ENCODE assay signal across 9 cellular contexts in the genomic region with DNA sequence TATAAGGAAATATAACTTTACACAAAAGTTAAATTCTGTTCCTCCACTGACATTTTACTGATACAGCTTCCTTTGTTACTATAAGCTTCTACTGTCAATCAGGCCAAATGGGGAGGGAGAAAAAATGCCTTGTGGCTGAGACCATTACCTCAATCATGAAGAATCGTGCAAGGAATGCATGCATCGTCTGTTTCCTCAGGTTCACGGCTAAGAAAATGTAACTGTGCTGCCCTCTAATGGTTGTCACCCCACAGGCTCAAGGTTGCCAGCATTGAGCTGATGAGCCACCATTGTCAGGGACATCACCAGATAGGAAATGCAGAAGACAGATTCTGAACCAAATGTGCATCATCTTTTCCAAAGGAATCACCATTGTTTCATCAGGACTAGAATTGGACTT.
DNase-seq lines count a peak whose midpoint lies in the region; ATAC-seq and TF ChIP-seq lines count a peak whose summit lies in the region.
"Had no signal": no experiment of that assay in that cellular context is flagged by ENCODE, and none has a peak within 500 bp of the region (broad histone marks: within the 10 kb centered on the region; RNA-seq: fewer than 3 reads in every experiment).

No MANE protein-coding gene starts in this region.

- POLR2A ChIA-PET in RWPE1 (lab: Yijun Ruan, JAX; ENCODE audit: low non-redundant PET), result no interaction called here
- POLR2A ChIA-PET in naive thymus-derived CD8-positive, alpha-beta T cell (lab: Charles Lee), result no interaction called here

- H3K27ac Mint-ChIP-seq in naive thymus-derived CD8-positive, alpha-beta T cell, result peak overlapping the region in 1 of 10 donors; percentile 24

- no peaks in the 10 kb centered on the region for H3K36me3 Mint-ChIP-seq in naive thymus-derived CD8-positive, alpha-beta T cell

- CTCF ChIA-PET in RWPE1 (lab: Yijun Ruan, JAX), result interaction anchor here (0.6 to 2.0 kb wide), 2 partner anchors 145 to 712 kb away, joined by 3 to 6 read pairs; no protein-coding TSS in a partner anchor

- H3K27me3 Mint-ChIP-seq in naive thymus-derived CD8-positive, alpha-beta T cell, result peaks cover 0 to 3% (median 0%) of the 10 kb centered on the region in 5 donors

- in situ Hi-C loops in Caki2 (cut with HindIII; ENCODE audit: low pct_unique_long_range_greater_than_20kb, low sequenced_read_pairs), result no loop called here

- H3K4me3 Mint-ChIP-seq in naive thymus-derived CD8-positive, alpha-beta T cell, result no peak overlapping the region

- H3K27ac ChIP-seq in RWPE1, result no peak overlapping the region
- H3K27ac ChIP-seq: thoracic aorta had no signal

- no peak for ATAC-seq in activated CD4-positive, CD25-positive, alpha-beta regulatory T cell treated with anti-CD3 and anti-CD28 coated beads, Interleukin-2, amount 50 U/mL, for 24 hours
- no peak for ATAC-seq in naive thymus-derived CD8-positive, alpha-beta T cell
- no peak for ATAC-seq in GM21529 (IDR thresholded peaks at IDR 0.05; ENCODE audit: unreplicated experiment)

- H3K4me3 ChIP-seq in skeletal muscle cell (ENCODE audit: low read depth, low read length), result no peak overlapping the region
- H3K4me3 ChIP-seq: thoracic aorta had no signal

- H3K4me1 Mint-ChIP-seq in naive thymus-derived CD8-positive, alpha-beta T cell, result no peaks in the 10 kb centered on the region

- no peak; the same call in 1 of the 2 replicates for TF ChIP-seq CTCF in RWPE1 (conservative IDR thresholded peaks at IDR 0.05; ENCODE audit: low read depth)

- peak; percentile 21 for DNase-seq in Caki2 (ENCODE audit: low read depth)
- peak; percentile 66 for DNase-seq in HS-27A (ENCODE audit: low read depth)
- peak; percentile 12 for DNase-seq in RWPE1 (ENCODE audit: low spot score)
- DNase-seq in foreskin melanocyte, result peak; percentile 73
- DNase-seq in skeletal muscle cell (ENCODE audit: low read depth), result peak; percentile 66
- DNase-seq in naive thymus-derived CD8-positive, alpha-beta T cell, result no peak

- peaks cover 0 to 50% (median 12%) of the 10 kb centered on the region in 9 donors for H3K9me3 Mint-ChIP-seq in naive thymus-derived CD8-positive, alpha-beta T cell

Comparison
In these comparisons a context has a peak if more than half of its experiments do, and no peak if none do; other contexts are left out.
1. DNase-seq: peak in Caki2 (single experiment), HS-27A (single experiment), RWPE1 (single experiment), foreskin melanocyte (single experiment) and skeletal muscle cell (single experiment); none in naive thymus-derived CD8-positive, alpha-beta T cell (0 of 10).